In genomic region chr11:33015621-33016551, GRCh38 we compare ENCODE assay signal across 8 cellular contexts. TPM values are rescaled to one million over a fixed set of nuclear protein-coding genes. Genes with fewer than 3 reads are reported as not detected.
DNase-seq lines count a peak whose midpoint lies in the region; ATAC-seq, FAIRE-seq and TF ChIP-seq lines count a peak whose summit lies in the region.

DEPDC7 (plus strand) TSS chr11:33015878; CDS start chr11:33015956, 78 bp downstream.

- H2BK120ac ChIP-seq in IMR-90 (ENCODE audit: low read depth, low read length): peak within 1 kb of the TSS; percentile 62; the same call in 1 of the 2 replicates

- H3K9me3 Mint-ChIP-seq in neural progenitor cell: no peaks in the 10 kb centered on the region
- H3K9me3 Mint-ChIP-seq in stimulated activated naive CD8-positive, alpha-beta T cell treated with anti-CD3 and anti-CD28 coated beads, Interleukin-15, Interleukin-2, amounts not matched to agents 100 ng/mL and 50 ng/mL, for 24 hours: no peaks in the 10 kb centered on the region

- FAIRE-seq in frontal cortex (lab: Jason Lieb, UNC): no peak

- H3K9me1 ChIP-seq in IMR-90 (ENCODE audit: insufficient read depth, low read length): 0 out of 2 replicates have a peak, but pooled peaks cover 5% of the 10 kb centered on the region

- peak within 1 kb of the TSS; percentile 36; the same call in 1 of the 2 replicates for H4K91ac ChIP-seq in IMR-90 (ENCODE audit: insufficient read depth, low read depth, low read length)

- no peaks in the 10 kb centered on the region for H3K79me2 ChIP-seq in neural progenitor cell (ENCODE audit: low read depth)

- peak within 1 kb of the TSS; percentile 53 for H2BK5ac ChIP-seq in IMR-90 (ENCODE audit: low read depth, low read length, poor library complexity, severe bottlenecking)

- H4K20me1 ChIP-seq in IMR-90 (ENCODE audit: insufficient read depth, low read length) (no peaks in the 10 kb centered on the region), neural progenitor cell (ENCODE audit: low read depth) (no peaks in the 10 kb centered on the region)

- H2AK5ac ChIP-seq in IMR-90 (ENCODE audit: low read depth, low read length): peak within 1 kb of the TSS; percentile 51

- H3K4me1 Mint-ChIP-seq in neural progenitor cell: peaks cover 15% of the 10 kb centered on the region
- peaks cover 39% of the 10 kb centered on the region for H3K4me1 Mint-ChIP-seq in stimulated activated naive CD8-positive, alpha-beta T cell treated with anti-CD3 and anti-CD28 coated beads, Interleukin-15, Interleukin-2, amounts not matched to agents 100 ng/mL and 50 ng/mL, for 24 hours (ENCODE audit: low read depth)

- H3K4me3 ChIP-seq in IMR-90 (ENCODE audit: insufficient read depth, low read depth, low read length) (peak within 1 kb of the TSS; percentile 66), neural progenitor cell (peak within 1 kb of the TSS; percentile 50)

- H2BK20ac ChIP-seq in IMR-90 (ENCODE audit: low read depth, low read length): no peak within 1 kb of the TSS

- CTCF ChIA-PET in IMR-90 (lab: Yijun Ruan, JAX): no interaction called here

- H3K27ac Mint-ChIP-seq in neural progenitor cell: peak within 1 kb of the TSS; percentile 61
- H3K27ac Mint-ChIP-seq in stimulated activated naive CD8-positive, alpha-beta T cell treated with anti-CD3 and anti-CD28 coated beads, Interleukin-15, Interleukin-2, amounts not matched to agents 100 ng/mL and 50 ng/mL, for 24 hours: peak within 1 kb of the TSS; percentile 49

- peak within 1 kb of the TSS; percentile 98 for H3K4me2 ChIP-seq in IMR-90 (ENCODE audit: low read depth, low read length)
- H3K4me2 ChIP-seq in neural progenitor cell: peak within 1 kb of the TSS; percentile 82

- H3K27me3 Mint-ChIP-seq in neural progenitor cell (ENCODE audit: insufficient read depth, low read depth): peaks cover 6% of the 10 kb centered on the region
- H3K27me3 Mint-ChIP-seq in stimulated activated naive CD8-positive, alpha-beta T cell treated with anti-CD3 and anti-CD28 coated beads, Interleukin-15, Interleukin-2, amounts not matched to agents 100 ng/mL and 50 ng/mL, for 24 hours: peaks cover 26% of the 10 kb centered on the region

- peak within 1 kb of the TSS; percentile 46 to 87; a peak in 2 of 4 replicates for H4K8ac ChIP-seq in IMR-90 (ENCODE audit: low read depth in 2 of 2, low read length in 2 of 2)

- H2BK15ac ChIP-seq in IMR-90 (ENCODE audit: low read depth, low read length): no peak within 1 kb of the TSS; the same call in 2 of the 3 replicates

- WGBS in IMR-90 (ENCODE audit: extremely low coverage in 2 of 2, insufficient read length in 1 of 2), 2 experiments: 0% methylated on average over 27 of the region's 89 CpGs; no CpG with 5 or more reads in 1 of the 2 experiments

- intact Hi-C loops in IMR-90 (cut with micrococcal nuclease): loop anchor here (5.0 kb wide), 1 partner anchor 54 kb away; no protein-coding TSS in a partner anchor

- peaks cover 4 to 25% of the 10 kb centered on the region in 2 experiments; a peak in 2 of 4 replicates for H3K79me1 ChIP-seq in IMR-90 (ENCODE audit: low read depth in 1 of 2, low read length in 2 of 2)

- peak within 1 kb of the TSS; percentile 43; the same call in 1 of the 2 replicates for H3K23ac ChIP-seq in IMR-90 (ENCODE audit: low read depth, low read length)

- H2AK9ac ChIP-seq in IMR-90 (replicated peaks; ENCODE audit: low read depth, low read length, poor library complexity): peak within 1 kb of the TSS; percentile 89

- peak within 1 kb of the TSS; percentile 76 for H3K4ac ChIP-seq in IMR-90 (ENCODE audit: low read depth, low read length)

- peak within 1 kb of the TSS; percentile 51 for H4K5ac ChIP-seq in IMR-90 (ENCODE audit: low read depth, low read length)

- no peaks in the 10 kb centered on the region for H3K36me3 Mint-ChIP-seq in neural progenitor cell
- H3K36me3 Mint-ChIP-seq in stimulated activated naive CD8-positive, alpha-beta T cell treated with anti-CD3 and anti-CD28 coated beads, Interleukin-15, Interleukin-2, amounts not matched to agents 100 ng/mL and 50 ng/mL, for 24 hours (ENCODE audit: low read depth): no peaks in the 10 kb centered on the region

- peak within 1 kb of the TSS; percentile 88 for H3K4me3 Mint-ChIP-seq in neural progenitor cell
- peak within 1 kb of the TSS; percentile 80 for H3K4me3 Mint-ChIP-seq in stimulated activated naive CD8-positive, alpha-beta T cell treated with anti-CD3 and anti-CD28 coated beads, Interleukin-15, Interleukin-2, amounts not matched to agents 100 ng/mL and 50 ng/mL, for 24 hours

- H3K9ac ChIP-seq in IMR-90 (ENCODE audit: low read depth, low read length) (peak within 1 kb of the TSS; percentile 57), neural progenitor cell (no peak within 1 kb of the TSS)

- no peaks in the 10 kb centered on the region for H3K9me3 ChIP-seq in IMR-90 (ENCODE audit: control insufficient read depth, insufficient read depth, low read length)
- no peaks in the 10 kb centered on the region for H3K9me3 ChIP-seq in neural progenitor cell (ENCODE audit: low read depth)

- peaks cover 15% of the 10 kb centered on the region for H3F3A ChIP-seq in neural progenitor cell (ENCODE audit: low read depth)

- H3K27me3 ChIP-seq in IMR-90 (ENCODE audit: control insufficient read depth, insufficient read depth, low read length): no peaks in the 10 kb centered on the region
- H3K27me3 ChIP-seq in neural progenitor cell: peaks cover 49% of the 10 kb centered on the region

- H3K4me1 ChIP-seq in IMR-90 (ENCODE audit: control insufficient read depth, insufficient read depth, low read length): peaks cover 11% of the 10 kb centered on the region
- H3K4me1 ChIP-seq in neural progenitor cell: peaks cover 6% of the 10 kb centered on the region

- no peak for TF ChIP-seq RAD21 in IMR-90 (IDR thresholded peaks at IDR 0.05; ENCODE audit: low read length)

- no TSS peak for BruUV-seq in IMR-90 (replicated peaks; lab: Mats Ljungman, UMichigan)

- dilution Hi-C loops in IMR-90 (cut with HindIII; ENCODE audit: low sequenced_read_pairs, unreplicated experiment): no loop called here

- peak within 1 kb of the TSS; percentile 75; the same call in 1 of the 2 replicates for H3K14ac ChIP-seq in IMR-90 (replicated peaks; ENCODE audit: low read depth, low read length)

- peak; percentile 71 for DNase-seq in DMS114 treated with DMSO at 0.1 percent for 48 hours (lab: John Stamatoyannopoulos, UW; ENCODE audit: unreplicated experiment)
- DNase-seq in IMR-90: peak; percentile 82
- DNase-seq in RKO (ENCODE audit: low spot score): peak; percentile 82
- DNase-seq in activated gamma-delta T cell treated with Interleukin-2 at 50 U/mL for 16 hours: peak; percentile 72
- DNase-seq in frontal cortex (ENCODE audit: low spot score in 2 of 2): peak; percentile 90
- peak; percentile 92 for DNase-seq in neural progenitor cell (ENCODE audit: low spot score)

- ATAC-seq in GM21529 (IDR thresholded peaks at IDR 0.05; ENCODE audit: unreplicated experiment) (peak; percentile 70), IMR-90 (ENCODE audit: low read depth) (peak; percentile 89)

- in situ Hi-C loops in IMR-90 (cut with MboI; ENCODE audit: low sequenced_read_pairs): no loop called here

- no peak for TF ChIP-seq POLR2A in IMR-90 (IDR thresholded peaks at IDR 0.05; ENCODE audit: low read depth, low read length)

- no peak within 1 kb of the TSS for H3K56ac ChIP-seq in IMR-90 (ENCODE audit: extremely low read depth, insufficient read depth, low read length)

- TF ChIP-seq CTCF in IMR-90 (conservative IDR thresholded peaks at IDR 0.05; ENCODE audit: low read depth, low read length) (no peak), neural progenitor cell (IDR thresholded peaks at IDR 0.05) (no peak)

- H3K18ac ChIP-seq in IMR-90 (ENCODE audit: low read depth, low read length): peak within 1 kb of the TSS; percentile 58

- no peaks in the 10 kb centered on the region for H3K36me3 ChIP-seq in IMR-90 (ENCODE audit: control insufficient read depth, insufficient read depth, low read length)
- no peaks in the 10 kb centered on the region for H3K36me3 ChIP-seq in neural progenitor cell

- H3K27ac ChIP-seq in IMR-90 (ENCODE audit: insufficient read depth, low read length) (peak within 1 kb of the TSS; percentile 26), neural progenitor cell (no peak within 1 kb of the TSS)

- H2AFZ ChIP-seq in IMR-90 (replicated peaks; ENCODE audit: low read length, poor library complexity) (peak within 1 kb of the TSS; percentile 97), neural progenitor cell (replicated peaks) (peak within 1 kb of the TSS; percentile 87)

- POLR2A ChIA-PET in IMR-90 (lab: Charles Lee; ENCODE audit: unreplicated experiment): interaction anchor here (0.6 to 1.6 kb wide), 4 partner anchors 12 to 32 kb away, joined by 3 to 6 read pairs (median 3); partner anchors contain the start of gene TCP11L1

TF ChIP-seq in IMR-90, 13 proteins besides CTCF, POLR2A, EP300 and RAD21:
- TF ChIP-seq MAFK (IDR thresholded peaks at IDR 0.05; ENCODE audit: low read depth, low read length): no peak
- TF ChIP-seq BHLHE40 (IDR thresholded peaks at IDR 0.05; ENCODE audit: low read depth, low read length): peak; percentile 96
- TF ChIP-seq CEBPB (IDR thresholded peaks at IDR 0.05; ENCODE audit: low read depth, low read length): no peak
- TF ChIP-seq MXI1 (IDR thresholded peaks at IDR 0.05; ENCODE audit: borderline replicate concordance, low read depth, low read length): peak; percentile 67; the same call in 1 of the 2 replicates
- no peak for TF ChIP-seq CHD1 (IDR thresholded peaks at IDR 0.05; ENCODE audit: low read depth, low read length)
- TF ChIP-seq NFE2L2 (IDR thresholded peaks at IDR 0.05; ENCODE audit: low read depth, low read length): no peak
- 0 out of 2 replicates have a peak, but pooled peaks have one; percentile 8 for TF ChIP-seq MAZ (IDR thresholded peaks at IDR 0.05; ENCODE audit: borderline replicate concordance, low read depth, low read length)
- no peak for TF ChIP-seq SMC3 (IDR thresholded peaks at IDR 0.05; ENCODE audit: low read depth, low read length)
- TF ChIP-seq USF2 (IDR thresholded peaks at IDR 0.05; ENCODE audit: low read depth, low read length): peak; percentile 95
TF ChIP-seq in IMR-90: peak in this region for 4.

RNA-seq across cellular contexts. Expression of gene DEPDC7, which starts in this region (rescaled TPM):
- 9.7 TPM in 2 replicates for total RNA-seq in IMR-90 (2012; rRNA removed)
- polyA plus RNA-seq in IMR-90 (2012; rRNA removed): 5.9 and 7.4 TPM in 2 replicates
- polyA plus RNA-seq in IMR-90 (2012; cell fraction: cytosol; rRNA removed): 1.2 and 1.6 TPM in 2 replicates
- 2.8 and 14.1 TPM in 2 replicates for polyA plus RNA-seq in IMR-90 (2012; cell fraction: nucleus; rRNA removed; ENCODE audit: low replicate concordance)
- 1.6 TPM for total RNA-seq in frontal cortex
- 0.39 and 0.74 TPM in 2 replicates for total RNA-seq in neural progenitor cell (ENCODE audit: low replicate concordance)

Comparison
In these comparisons a context has a peak if more than half of its experiments do, and no peak if none do; other contexts are left out.
1. Peak in DNase-seq, H3K4me3 ChIP-seq and H3K4me2 ChIP-seq in neural progenitor cell; RNA of the gene not detected or under 1 TPM.